Comparison of ENCODE assay signal across 1 cellular context in the genomic region with DNA sequence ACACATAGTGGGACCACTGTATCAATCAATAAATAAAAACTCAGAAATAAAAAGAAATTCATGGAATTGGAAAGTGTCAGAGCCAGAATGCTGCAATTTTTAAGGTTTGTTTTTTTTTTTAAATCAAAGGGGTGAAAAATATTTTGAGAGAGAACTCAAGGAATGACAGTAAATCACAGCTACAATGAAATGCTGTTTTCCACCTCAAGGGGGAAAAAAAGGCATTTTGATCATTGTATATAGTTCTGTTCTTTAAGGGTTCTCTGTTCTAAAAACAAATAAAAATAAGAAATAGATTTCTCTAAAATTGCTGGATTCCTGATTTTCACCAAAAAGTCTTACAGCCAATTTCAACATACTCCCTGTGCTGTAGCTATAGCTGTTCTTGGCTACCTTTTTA.
TF ChIP-seq lines count a peak whose summit lies in the region.

No MANE protein-coding gene starts in this region.

TF ChIP-seq in GM23338, 12 proteins besides CTCF, POLR2A, EP300 and RAD21 (continued from another document):
- TF ChIP-seq, protein P1, sequence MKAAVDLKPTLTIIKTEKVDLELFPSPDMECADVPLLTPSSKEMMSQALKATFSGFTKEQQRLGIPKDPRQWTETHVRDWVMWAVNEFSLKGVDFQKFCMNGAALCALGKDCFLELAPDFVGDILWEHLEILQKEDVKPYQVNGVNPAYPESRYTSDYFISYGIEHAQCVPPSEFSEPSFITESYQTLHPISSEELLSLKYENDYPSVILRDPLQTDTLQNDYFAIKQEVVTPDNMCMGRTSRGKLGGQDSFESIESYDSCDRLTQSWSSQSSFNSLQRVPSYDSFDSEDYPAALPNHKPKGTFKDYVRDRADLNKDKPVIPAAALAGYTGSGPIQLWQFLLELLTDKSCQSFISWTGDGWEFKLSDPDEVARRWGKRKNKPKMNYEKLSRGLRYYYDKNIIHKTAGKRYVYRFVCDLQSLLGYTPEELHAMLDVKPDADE (IDR thresholded peaks at IDR 0.05): no peak
TF ChIP-seq in GM23338: peak in this region for 0.
